Comparison of ENCODE assay signal across 12 cellular contexts in genomic region chr1:198778049-198778448, GRCh38.
DNase-seq lines count a peak whose midpoint lies in the region; ATAC-seq, FAIRE-seq and TF ChIP-seq lines count a peak whose summit lies in the region.
"Had no signal": no experiment of that assay in that cellular context is flagged by ENCODE, and none has a peak within 500 bp of the region (broad histone marks: within the 10 kb centered on the region; RNA-seq: fewer than 3 reads in every experiment).

No MANE protein-coding gene starts in this region.

- H2AFZ ChIP-seq in SK-N-SH (ENCODE audit: low read depth), result no peak overlapping the region; the same call in 1 of the 2 replicates

- no peaks in the 10 kb centered on the region for H4K20me1 ChIP-seq in SK-N-SH (ENCODE audit: insufficient read depth)

- peaks cover 23% of the 10 kb centered on the region for H3F3A ChIP-seq in SK-N-SH (replicated peaks; ENCODE audit: insufficient read depth)

- H3K4me3 ChIP-seq in MG63, result no peak overlapping the region
- H3K4me3 ChIP-seq in colonic mucosa, result no peak overlapping the region
- H3K4me3 ChIP-seq in kidney (ENCODE audit: low read length in 2 of 2), result no peak overlapping the region
- H3K4me3 ChIP-seq in SK-N-SH (ENCODE audit: low read depth in 2 of 2, low read length in 1 of 2), result no peak overlapping the region
- no peak overlapping the region for H3K4me3 ChIP-seq in transverse colon
- H3K4me3 ChIP-seq: A549, upper lobe of right lung had no signal

- CTCF ChIA-PET in SK-N-SH (lab: Yijun Ruan, JAX), result no interaction called here

- peak; percentile 35 for DNase-seq in A172 (ENCODE audit: low spot score)
- peak; percentile 42 for DNase-seq in MG63
- DNase-seq in colonic mucosa, result peak; percentile 31
- DNase-seq in kidney, result peak; percentile 63
- no peak for DNase-seq in SK-N-SH
- DNase-seq in transverse colon, result no peak
- DNase-seq: CD8-positive, alpha-beta memory T cell; stimulated activated CD4-positive, alpha-beta T cell treated with anti-CD3 and anti-CD28 coated beads, Interleukin-4, amount 100 ng/mL, for 4 hours; upper lobe of right lung had no signal

- no peak overlapping the region for H3K27ac ChIP-seq in colonic mucosa
- no peak overlapping the region for H3K27ac ChIP-seq in kidney (ENCODE audit: low read depth in 2 of 2, low read length in 2 of 2)
- H3K27ac ChIP-seq in SK-N-SH (ENCODE audit: low read depth in 2 of 2, low read length in 1 of 2), result 0 out of 4 replicates have a peak overlapping the region, but pooled peaks of 1 of the 2 experiments have one; percentile 88
- H3K27ac ChIP-seq in transverse colon, result peak overlapping the region in 1 of 4 donors; percentile 16
- H3K27ac ChIP-seq: A549 had no signal

- TF ChIP-seq POLR2A in transverse colon (IDR thresholded peaks at IDR 0.05), result no peak

- H3K27me3 ChIP-seq in MG63 (no peaks in the 10 kb centered on the region), colonic mucosa (no peaks in the 10 kb centered on the region), SK-N-SH (ENCODE audit: insufficient read depth) (no peaks in the 10 kb centered on the region), transverse colon (no peaks in the 10 kb centered on the region)
- H3K27me3 ChIP-seq: upper lobe of right lung had no signal

- no peaks in the 10 kb centered on the region for H3K4me1 ChIP-seq in colonic mucosa
- no peaks in the 10 kb centered on the region for H3K4me1 ChIP-seq in kidney (ENCODE audit: control insufficient read depth in 1 of 2, insufficient read depth in 1 of 2, low read depth in 1 of 2, low read length in 2 of 2)
- peaks cover 0 to 18% of the 10 kb centered on the region in 2 experiments; a peak in 1 of 4 replicates for H3K4me1 ChIP-seq in SK-N-SH (ENCODE audit: control insufficient read depth in 1 of 2, insufficient read depth in 2 of 2, low read depth in 1 of 2, low read length in 1 of 2)
- H3K4me1 ChIP-seq in transverse colon, result peaks cover 0 to 12% (median 0%) of the 10 kb centered on the region in 4 donors
- H3K4me1 ChIP-seq: A549 had no signal

- ATAC-seq in HG03469 (IDR thresholded peaks at IDR 0.05; ENCODE audit: unreplicated experiment) (no peak), HG03571 (IDR thresholded peaks at IDR 0.05; ENCODE audit: unreplicated experiment) (no peak)
- ATAC-seq: A549 had no signal

- no peak overlapping the region for H3K4me2 ChIP-seq in SK-N-SH
- H3K4me2 ChIP-seq: A549 had no signal

- POLR2A ChIA-PET in SK-N-SH (lab: Yijun Ruan, JAX), result interaction anchor here (0.5 kb wide), 1 partner anchor 847 kb away, joined by 4 read pairs; no protein-coding TSS in a partner anchor

- no peak for FAIRE-seq in kidney (lab: Jason Lieb, UNC)
- FAIRE-seq: A549 had no signal

- 84% methylated on average over 4 of the region's 4 CpGs for WGBS in SK-N-SH (ENCODE audit: low lambda C conversion rate)
- 0 to 42% methylated on average over 1 to 4 of the region's 4 CpGs for WGBS in transverse colon (ENCODE audit: low coverage in 1 of 2), 2 donors

- H3K9ac ChIP-seq in colonic mucosa (ENCODE audit: low read depth in 2 of 2, low read length in 2 of 2) (no peak overlapping the region), kidney (ENCODE audit: low read length in 2 of 2) (no peak overlapping the region), SK-N-SH (no peak overlapping the region)

- no peaks in the 10 kb centered on the region for H3K9me3 ChIP-seq in MG63
- H3K9me3 ChIP-seq in colonic mucosa, result no peaks in the 10 kb centered on the region
- no peaks in the 10 kb centered on the region for H3K9me3 ChIP-seq in kidney (ENCODE audit: control insufficient read depth in 1 of 2, low read length in 2 of 2)
- H3K9me3 ChIP-seq in SK-N-SH, result no peaks in the 10 kb centered on the region
- no peaks in the 10 kb centered on the region for H3K9me3 ChIP-seq in transverse colon
- H3K9me3 ChIP-seq: A549, upper lobe of right lung had no signal

- no peaks in the 10 kb centered on the region for H3K79me2 ChIP-seq in SK-N-SH (ENCODE audit: insufficient read depth)

- no peaks in the 10 kb centered on the region for H3K9me2 ChIP-seq in SK-N-SH

- in situ Hi-C loops in transverse colon (cut with MboI; ENCODE audit: low pct_ligation_motif_present in 1 of 4, low pct_unique_long_range_greater_than_20kb in 1 of 4, low sequenced_read_pairs in 3 of 4), result no loop called here

- intact Hi-C loops in colonic mucosa (cut with DNase I), result no loop called here
- intact Hi-C loops in kidney (cut with DNase I), result no loop called here
- intact Hi-C loops in transverse colon (cut with DNase I; ENCODE audit: low total_unique reads), result no loop called here

- TF ChIP-seq CTCF in colonic mucosa (IDR thresholded peaks at IDR 0.05), result no peak
- no peak for TF ChIP-seq CTCF in kidney (IDR thresholded peaks at IDR 0.05; ENCODE audit: borderline replicate concordance, extremely low read depth, insufficient read depth)
- TF ChIP-seq CTCF in SK-N-SH (IDR thresholded peaks at IDR 0.05), result no peak
- no peak for TF ChIP-seq CTCF in transverse colon (IDR thresholded peaks at IDR 0.05)

- H3K36me3 ChIP-seq in MG63 (no peaks in the 10 kb centered on the region), colonic mucosa (no peaks in the 10 kb centered on the region), kidney (ENCODE audit: control insufficient read depth in 1 of 2, insufficient read depth in 2 of 2, low read length in 2 of 2) (no peaks in the 10 kb centered on the region), SK-N-SH (replicated peaks in 1 of 2; ENCODE audit: control insufficient read depth in 1 of 2, insufficient read depth in 2 of 2, low read length in 1 of 2) (no peaks in the 10 kb centered on the region), transverse colon (no peaks in the 10 kb centered on the region)
- H3K36me3 ChIP-seq: upper lobe of right lung had no signal

- TF ChIP-seq RAD21 in SK-N-SH (IDR thresholded peaks at IDR 0.05; ENCODE audit: low read length), result no peak

- TF ChIP-seq EP300 in SK-N-SH (IDR thresholded peaks at IDR 0.05; ENCODE audit: borderline replicate concordance in 1 of 2, low read depth in 1 of 2, low read length in 1 of 2) (no peak), transverse colon (IDR thresholded peaks at IDR 0.05; ENCODE audit: low read depth) (no peak)

TF ChIP-seq in SK-N-SH, 30 proteins besides CTCF, POLR2A, EP300 and RAD21:
- TF ChIP-seq ELF1 (IDR thresholded peaks at IDR 0.05) (no peak), SIN3A (IDR thresholded peaks at IDR 0.05; ENCODE audit: borderline replicate concordance, low read depth, low read length) (no peak), TAF1 (IDR thresholded peaks at IDR 0.05; ENCODE audit: borderline replicate concordance, low read depth, low read length) (no peak), NFIC (IDR thresholded peaks at IDR 0.05; ENCODE audit: borderline replicate concordance) (no peak), USF1 (IDR thresholded peaks at IDR 0.05; ENCODE audit: borderline replicate concordance, low read depth) (no peak), JUND (IDR thresholded peaks at IDR 0.05) (no peak), RXRA (IDR thresholded peaks at IDR 0.05; ENCODE audit: borderline replicate concordance, low read depth) (no peak), MEF2A (IDR thresholded peaks at IDR 0.05; ENCODE audit: borderline replicate concordance, low read depth) (no peak), POLR2AphosphoS5 (IDR thresholded peaks at IDR 0.05; ENCODE audit: low read depth, low read length) (no peak), RFX5 (IDR thresholded peaks at IDR 0.05; ENCODE audit: low read length) (no peak), GABPA (IDR thresholded peaks at IDR 0.05; ENCODE audit: low read depth) (no peak), FOSL2 (IDR thresholded peaks at IDR 0.05; ENCODE audit: borderline replicate concordance, low read depth) (no peak), RCOR1 (IDR thresholded peaks at IDR 0.05; ENCODE audit: low read length) (no peak), TEAD4 (IDR thresholded peaks at IDR 0.05; ENCODE audit: borderline replicate concordance, insufficient read depth) (no peak)
- TF ChIP-seq, protein P1, sequence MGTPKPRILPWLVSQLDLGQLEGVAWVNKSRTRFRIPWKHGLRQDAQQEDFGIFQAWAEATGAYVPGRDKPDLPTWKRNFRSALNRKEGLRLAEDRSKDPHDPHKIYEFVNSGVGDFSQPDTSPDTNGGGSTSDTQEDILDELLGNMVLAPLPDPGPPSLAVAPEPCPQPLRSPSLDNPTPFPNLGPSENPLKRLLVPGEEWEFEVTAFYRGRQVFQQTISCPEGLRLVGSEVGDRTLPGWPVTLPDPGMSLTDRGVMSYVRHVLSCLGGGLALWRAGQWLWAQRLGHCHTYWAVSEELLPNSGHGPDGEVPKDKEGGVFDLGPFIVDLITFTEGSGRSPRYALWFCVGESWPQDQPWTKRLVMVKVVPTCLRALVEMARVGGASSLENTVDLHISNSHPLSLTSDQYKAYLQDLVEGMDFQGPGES (IDR thresholded peaks at IDR 0.05; ENCODE audit: low read depth, low read length), result no peak
- TF ChIP-seq, protein P2, sequence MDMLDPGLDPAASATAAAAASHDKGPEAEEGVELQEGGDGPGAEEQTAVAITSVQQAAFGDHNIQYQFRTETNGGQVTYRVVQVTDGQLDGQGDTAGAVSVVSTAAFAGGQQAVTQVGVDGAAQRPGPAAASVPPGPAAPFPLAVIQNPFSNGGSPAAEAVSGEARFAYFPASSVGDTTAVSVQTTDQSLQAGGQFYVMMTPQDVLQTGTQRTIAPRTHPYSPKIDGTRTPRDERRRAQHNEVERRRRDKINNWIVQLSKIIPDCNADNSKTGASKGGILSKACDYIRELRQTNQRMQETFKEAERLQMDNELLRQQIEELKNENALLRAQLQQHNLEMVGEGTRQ (IDR thresholded peaks at IDR 0.05; ENCODE audit: borderline replicate concordance, low read depth, low read length), result no peak

Comparison
In these comparisons a context has a peak if more than half of its experiments do, and no peak if none do; other contexts are left out.
1. DNase-seq: peak in A172 (single experiment), MG63 (single experiment), colonic mucosa (single experiment) and kidney (single experiment); none in SK-N-SH (single experiment) and transverse colon (single experiment).